10 cellular contexts compared by ENCODE assay signal in the genomic region with DNA sequence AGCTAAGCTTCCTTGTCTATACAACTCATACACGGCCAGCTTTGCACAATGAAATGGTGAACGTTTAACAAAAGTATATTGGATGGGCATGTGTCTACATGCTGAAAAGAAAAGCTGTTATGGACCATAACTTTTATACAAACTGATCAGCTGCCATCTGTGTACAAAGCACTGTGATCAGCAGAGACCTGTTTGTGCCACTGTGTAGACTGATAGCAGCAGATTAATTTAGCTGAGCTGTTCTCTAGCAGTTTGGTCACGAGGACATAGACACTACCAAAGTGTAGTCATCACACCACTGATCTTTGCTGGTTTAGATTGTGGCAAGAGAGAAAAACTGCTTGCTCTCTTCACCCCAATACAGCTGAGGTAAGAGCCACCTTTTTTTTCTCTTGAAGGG.
DNase-seq lines count a peak whose midpoint lies in the region; ATAC-seq and TF ChIP-seq lines count a peak whose summit lies in the region.
"Had no signal": no experiment of that assay in that cellular context is flagged by ENCODE, and none has a peak within 500 bp of the region (broad histone marks: within the 10 kb centered on the region; RNA-seq: fewer than 3 reads in every experiment).

No MANE protein-coding gene starts in this region.

- intact Hi-C loops in HCT116 (cut with micrococcal nuclease): no loop called here
- intact Hi-C loops in ascending aorta (cut with DNase I): no loop called here
- intact Hi-C loops in right cardiac atrium (cut with DNase I): no loop called here
- intact Hi-C loops in CD4-positive, alpha-beta T cell (cut with DNase I, micrococcal nuclease): no loop called here

- no peaks in the 10 kb centered on the region for H4K20me1 ChIP-seq in HCT116 (ENCODE audit: insufficient read depth)

- peak overlapping the region; percentile 74 for H3K4me2 ChIP-seq in HCT116 (ENCODE audit: low read length)
- H3K4me2 ChIP-seq in skeletal muscle satellite cell (ENCODE audit: low read length): peak overlapping the region; percentile 83

- WGBS in right cardiac atrium: 41% methylated on average over 3 of the region's 3 CpGs

- RAD21 ChIA-PET in HCT116 (lab: Charles Lee; ENCODE audit: low non-redundant PET in 1 of 2, low total read pairs in 2 of 2, uncharacterized antibody in 2 of 2, unreplicated experiment in 2 of 2): no interaction called here

- no peak overlapping the region for H3K27ac Mint-ChIP-seq in CD4-positive, alpha-beta T cell

- no peaks in the 10 kb centered on the region for H3K36me3 Mint-ChIP-seq in CD4-positive, alpha-beta T cell (ENCODE audit: low read depth)

- no peak for TF ChIP-seq POLR2A in HCT116 (IDR thresholded peaks at IDR 0.05; ENCODE audit: borderline replicate concordance, extremely low read depth, insufficient read depth, insufficient read length)

- H3K27me3 Mint-ChIP-seq in CD4-positive, alpha-beta T cell: no peaks in the 10 kb centered on the region

- peaks cover 4 to 18% of the 10 kb centered on the region in 2 experiments for H3K4me1 ChIP-seq in HCT116 (ENCODE audit: control insufficient read depth in 1 of 2, insufficient read depth in 2 of 2, low read length in 2 of 2)
- H3K4me1 ChIP-seq in ascending aorta: peaks cover 0 to 17% of the 10 kb centered on the region in 2 donors
- H3K4me1 ChIP-seq in right cardiac atrium (ENCODE audit: control insufficient read depth, insufficient read depth, low read length): no peaks in the 10 kb centered on the region
- H3K4me1 ChIP-seq in skeletal muscle satellite cell (ENCODE audit: control insufficient read depth, insufficient read depth, low read length): peaks cover 23% of the 10 kb centered on the region

- TF ChIP-seq RAD21 in HCT116 (IDR thresholded peaks at IDR 0.05; ENCODE audit: low read depth): no peak

- TF ChIP-seq CTCF in HCT116 (IDR thresholded peaks at IDR 0.05 in 2 of 3, conservative IDR thresholded peaks at IDR 0.05 in 1 of 3; ENCODE audit: borderline replicate concordance in 1 of 3, insufficient read depth in 1 of 3, low read depth in 2 of 3, low read length in 2 of 3): no peak
- no peak for TF ChIP-seq CTCF in ascending aorta (IDR thresholded peaks at IDR 0.05)
- TF ChIP-seq CTCF in CD4-positive, alpha-beta T cell (IDR thresholded peaks at IDR 0.05): no peak

- POLR2A ChIA-PET in HCT116 (lab: Charles Lee): interaction anchor here (1.2 kb wide), 1 partner anchor 22 kb away, joined by 3 read pairs; no protein-coding TSS in a partner anchor
- POLR2A ChIA-PET in CD4-positive, alpha-beta T cell (lab: Charles Lee): interaction anchor here (0.7 kb wide), 1 partner anchor 421 kb away, joined by 3 read pairs; no protein-coding TSS in a partner anchor

- DNase-seq in HCT116 (ENCODE audit: low read depth, low spot score): no peak
- no peak for DNase-seq in ascending aorta (ENCODE audit: low spot score in 2 of 2)
- no peak for DNase-seq in right cardiac atrium
- no peak for DNase-seq in CD4-positive, alpha-beta T cell
- no peak for DNase-seq in middle frontal gyrus (ENCODE audit: extremely low spot score, low spot score)
- no peak for DNase-seq in AG08395 (ENCODE audit: low spot score)
- DNase-seq: activated T-cell treated with anti-CD3 and anti-CD28 coated beads, Interleukin-2, amount 50 U/mL, for 48 hours; stimulated activated CD4-positive, alpha-beta T cell treated with anti-CD3 and anti-CD28 coated beads, Interleukin-15, amount 100 ng/mL, for 24 hours had no signal

- H3K9me3 ChIP-seq in HCT116 (ENCODE audit: control insufficient read depth in 1 of 2, insufficient read depth in 1 of 2, low read depth in 1 of 2, low read length in 2 of 2) (no peaks in the 10 kb centered on the region), ascending aorta (no peaks in the 10 kb centered on the region), right cardiac atrium (ENCODE audit: control insufficient read depth, low read length) (no peaks in the 10 kb centered on the region), skeletal muscle satellite cell (replicated peaks; ENCODE audit: low read length) (no peaks in the 10 kb centered on the region)
- H3K9me3 ChIP-seq in CD4-positive, alpha-beta T cell (ENCODE audit: control insufficient read depth, low read length): no peaks in the 10 kb centered on the region

- ATAC-seq in HCT116 (peak; percentile 41), right cardiac atrium (peak; percentile 70 to 74), HG02763 (IDR thresholded peaks at IDR 0.05; ENCODE audit: unreplicated experiment) (no peak)
- ATAC-seq in CD4-positive, alpha-beta T cell (ENCODE audit: poor library complexity): no peak

- H3K4me3 Mint-ChIP-seq in CD4-positive, alpha-beta T cell: no peak overlapping the region

- H3K27ac ChIP-seq in HCT116 (ENCODE audit: low read depth, low read length) (no peak overlapping the region), ascending aorta (peak overlapping the region; percentile 20 to 54), right cardiac atrium (ENCODE audit: low read length) (peak overlapping the region; percentile 91)
- H3K27ac ChIP-seq in CD4-positive, alpha-beta T cell (ENCODE audit: low read depth, low read length): no peak overlapping the region

- CTCF ChIA-PET in HCT116 (lab: Charles Lee): interaction anchor here (2.7 kb wide), 1 partner anchor 25 kb away, joined by 6 read pairs; no protein-coding TSS in a partner anchor
- CTCF ChIA-PET in CD4-positive, alpha-beta T cell (lab: Charles Lee): no interaction called here

- H2AFZ ChIP-seq in HCT116 (ENCODE audit: low read depth, low read length, poor library complexity, severe bottlenecking): no peak overlapping the region

- H3K27me3 ChIP-seq in HCT116 (ENCODE audit: insufficient read depth, low read length) (no peaks in the 10 kb centered on the region), ascending aorta (no peaks in the 10 kb centered on the region), right cardiac atrium (ENCODE audit: control insufficient read depth, insufficient read depth) (no peaks in the 10 kb centered on the region), skeletal muscle satellite cell (ENCODE audit: control insufficient read depth, insufficient read depth, low read length) (no peaks in the 10 kb centered on the region)
- no peaks in the 10 kb centered on the region for H3K27me3 ChIP-seq in CD4-positive, alpha-beta T cell (ENCODE audit: control insufficient read depth, insufficient read depth, low read length)

- no peaks in the 10 kb centered on the region for H3K79me2 ChIP-seq in HCT116 (ENCODE audit: insufficient read depth, low read length)

- H3K4me3 ChIP-seq in HCT116 (replicated peaks in 1 of 2; ENCODE audit: low read depth in 1 of 2, low read length in 2 of 2): 0 out of 4 replicates have a peak overlapping the region, but pooled peaks of 1 of the 2 experiments have one; percentile 43
- peak overlapping the region; percentile 39 to 48 for H3K4me3 ChIP-seq in ascending aorta
- peak overlapping the region; percentile 79 for H3K4me3 ChIP-seq in right cardiac atrium (ENCODE audit: low read length)
- peak overlapping the region; percentile 63 for H3K4me3 ChIP-seq in skeletal muscle satellite cell (ENCODE audit: low read length)

- no peaks in the 10 kb centered on the region for H3K9me3 Mint-ChIP-seq in CD4-positive, alpha-beta T cell

- H3K36me3 ChIP-seq in HCT116 (ENCODE audit: control insufficient read depth in 1 of 2, insufficient read depth in 2 of 2, low read length in 2 of 2) (no peaks in the 10 kb centered on the region), ascending aorta (no peaks in the 10 kb centered on the region), skeletal muscle satellite cell (ENCODE audit: insufficient read depth, low read length) (no peaks in the 10 kb centered on the region)

- peaks cover 24% of the 10 kb centered on the region for H3K4me1 Mint-ChIP-seq in CD4-positive, alpha-beta T cell (ENCODE audit: low read depth)

- H3K9me2 ChIP-seq in HCT116 (ENCODE audit: insufficient read depth): no peaks in the 10 kb centered on the region

- peak overlapping the region; percentile 31 for H3K9ac ChIP-seq in HCT116 (ENCODE audit: low read length)
- peak overlapping the region; percentile 41 for H3K9ac ChIP-seq in skeletal muscle satellite cell (ENCODE audit: low read depth, low read length)

- no TSS peak for BruUV-seq in HCT116 (replicated peaks; lab: Mats Ljungman, UMichigan)

TF ChIP-seq in HCT116, 20 proteins besides CTCF, POLR2A, EP300 and RAD21:
- TF ChIP-seq CEBPB (IDR thresholded peaks at IDR 0.05; ENCODE audit: low read depth) (no peak), JUND (IDR thresholded peaks at IDR 0.05) (no peak), SRF (IDR thresholded peaks at IDR 0.05; ENCODE audit: low read depth) (no peak), REST (IDR thresholded peaks at IDR 0.05; ENCODE audit: low read depth) (no peak), ZFX (IDR thresholded peaks at IDR 0.05) (no peak), EZH2phosphoT487 (IDR thresholded peaks at IDR 0.05; ENCODE audit: borderline replicate concordance) (no peak), EGR1 (IDR thresholded peaks at IDR 0.05; ENCODE audit: low read depth) (no peak)

Comparison
In these comparisons a context has a peak if more than half of its experiments do, and no peak if none do; other contexts are left out.
1. ATAC-seq: peak in HCT116 (single experiment) and right cardiac atrium (2 of 2); none in CD4-positive, alpha-beta T cell (single experiment) and HG02763 (single experiment).
2. H3K27ac ChIP-seq: peak in ascending aorta (2 of 2) and right cardiac atrium (single experiment); none in HCT116 (single experiment) and CD4-positive, alpha-beta T cell (single experiment).